ENCODE assay signal across 8 cellular contexts in genomic region chr19:49443366-49444099, GRCh38. TPM values are rescaled to one million over a fixed set of nuclear protein-coding genes. Genes with fewer than 3 reads are reported as not detected.
DNase-seq lines count a peak whose midpoint lies in the region; ATAC-seq and TF ChIP-seq lines count a peak whose summit lies in the region.

No MANE protein-coding gene starts in this region.

- H3K9me3 Mint-ChIP-seq in activated naive CD4-positive, alpha-beta T cell treated with anti-CD3 and anti-CD28 coated beads, Interleukin-2, amount 50 U/mL, for 72 hours = no peaks in the 10 kb centered on the region
- peaks cover 18% of the 10 kb centered on the region for H3K9me3 Mint-ChIP-seq in glutamatergic neuron (ENCODE audit: unreplicated experiment)
- no peaks in the 10 kb centered on the region for H3K9me3 Mint-ChIP-seq in osteocyte (ENCODE audit: unreplicated experiment)

- peak overlapping the region in 1 of 2 donors; percentile 67 for H3K27ac Mint-ChIP-seq in activated naive CD4-positive, alpha-beta T cell treated with anti-CD3 and anti-CD28 coated beads, Interleukin-2, amount 50 U/mL, for 72 hours
- H3K27ac Mint-ChIP-seq in glutamatergic neuron (ENCODE audit: unreplicated experiment) (peak overlapping the region; percentile 72), osteocyte (ENCODE audit: unreplicated experiment) (peak overlapping the region; percentile 73)

- peak overlapping the region; percentile 77 for H3K27ac ChIP-seq in thymus (ENCODE audit: low read depth)

- H3K9me3 ChIP-seq in thymus (ENCODE audit: control insufficient read depth) = no peaks in the 10 kb centered on the region

- peak; percentile 81 for ATAC-seq in HG02678 (IDR thresholded peaks at IDR 0.05; ENCODE audit: unreplicated experiment)
- peak; percentile 88 for ATAC-seq in SK-N-SH treated with all-trans-retinoic acid at 6 μM for 48 hours
- peak; percentile 86 to 92 for ATAC-seq in activated naive CD4-positive, alpha-beta T cell treated with anti-CD3 and anti-CD28 coated beads, Interleukin-2, amount 50 U/mL, for 72 hours

- peak overlapping the region; percentile 59 for H3K4me3 ChIP-seq in thymus (ENCODE audit: low read length)

- H3K4me3 Mint-ChIP-seq in glutamatergic neuron (ENCODE audit: unreplicated experiment) (peak overlapping the region; percentile 88), osteocyte (ENCODE audit: unreplicated experiment) (peak overlapping the region; percentile 77)

- peaks cover 15% of the 10 kb centered on the region for H3K27me3 Mint-ChIP-seq in glutamatergic neuron (ENCODE audit: unreplicated experiment)
- peaks cover 40% of the 10 kb centered on the region for H3K27me3 Mint-ChIP-seq in osteocyte (ENCODE audit: unreplicated experiment)

- TF ChIP-seq CTCF in GM12801 (IDR thresholded peaks at IDR 0.05; ENCODE audit: extremely low read depth, insufficient read length) (peak; percentile 17), glutamatergic neuron (IDR thresholded peaks at IDR 0.05; ENCODE audit: partially characterized antibody, unreplicated experiment) (peak; percentile 79), osteocyte (IDR thresholded peaks at IDR 0.05) (peak; percentile 86)

- H3K27me3 ChIP-seq in thymus (ENCODE audit: control insufficient read depth, insufficient read depth) = peaks cover 39% of the 10 kb centered on the region

- DNase-seq in NCI-H1092 treated with DMSO at 0.1 percent for 48 hours (lab: John Stamatoyannopoulos, UW) = peak; percentile 92
- DNase-seq in activated naive CD4-positive, alpha-beta T cell treated with anti-CD3 and anti-CD28 coated beads, Interleukin-2, amount 50 U/mL, for 72 hours (ENCODE audit: low spot score in 2 of 2) = peak; percentile 94 to 96
- DNase-seq in glutamatergic neuron = peak; percentile 96
- peak; percentile 97 for DNase-seq in osteocyte (ENCODE audit: extremely low spot score, unreplicated experiment)

- H3K36me3 ChIP-seq in thymus (ENCODE audit: control insufficient read depth, insufficient read depth) = peaks cover 24% of the 10 kb centered on the region

- peaks cover 0 to 11% of the 10 kb centered on the region in 2 donors for H3K36me3 Mint-ChIP-seq in activated naive CD4-positive, alpha-beta T cell treated with anti-CD3 and anti-CD28 coated beads, Interleukin-2, amount 50 U/mL, for 72 hours
- H3K36me3 Mint-ChIP-seq in glutamatergic neuron (ENCODE audit: unreplicated experiment) = no peaks in the 10 kb centered on the region
- peaks cover 6% of the 10 kb centered on the region for H3K36me3 Mint-ChIP-seq in osteocyte (ENCODE audit: unreplicated experiment)

- H3K4me1 ChIP-seq in thymus (ENCODE audit: control insufficient read depth, insufficient read depth, low read length) = peaks cover 3% of the 10 kb centered on the region

- under 1% methylated on average over 47 of the region's 47 CpGs for WGBS in thymus

- H3K4me1 Mint-ChIP-seq in glutamatergic neuron (ENCODE audit: low read depth, unreplicated experiment) = peaks cover 20% of the 10 kb centered on the region
- H3K4me1 Mint-ChIP-seq in osteocyte (ENCODE audit: unreplicated experiment) = peaks cover 23% of the 10 kb centered on the region

TF ChIP-seq in SK-N-SH treated with all-trans-retinoic acid at 6 μM for 48 hours, 23 proteins besides CTCF, POLR2A, EP300 and RAD21:
- TF ChIP-seq, protein P1, sequence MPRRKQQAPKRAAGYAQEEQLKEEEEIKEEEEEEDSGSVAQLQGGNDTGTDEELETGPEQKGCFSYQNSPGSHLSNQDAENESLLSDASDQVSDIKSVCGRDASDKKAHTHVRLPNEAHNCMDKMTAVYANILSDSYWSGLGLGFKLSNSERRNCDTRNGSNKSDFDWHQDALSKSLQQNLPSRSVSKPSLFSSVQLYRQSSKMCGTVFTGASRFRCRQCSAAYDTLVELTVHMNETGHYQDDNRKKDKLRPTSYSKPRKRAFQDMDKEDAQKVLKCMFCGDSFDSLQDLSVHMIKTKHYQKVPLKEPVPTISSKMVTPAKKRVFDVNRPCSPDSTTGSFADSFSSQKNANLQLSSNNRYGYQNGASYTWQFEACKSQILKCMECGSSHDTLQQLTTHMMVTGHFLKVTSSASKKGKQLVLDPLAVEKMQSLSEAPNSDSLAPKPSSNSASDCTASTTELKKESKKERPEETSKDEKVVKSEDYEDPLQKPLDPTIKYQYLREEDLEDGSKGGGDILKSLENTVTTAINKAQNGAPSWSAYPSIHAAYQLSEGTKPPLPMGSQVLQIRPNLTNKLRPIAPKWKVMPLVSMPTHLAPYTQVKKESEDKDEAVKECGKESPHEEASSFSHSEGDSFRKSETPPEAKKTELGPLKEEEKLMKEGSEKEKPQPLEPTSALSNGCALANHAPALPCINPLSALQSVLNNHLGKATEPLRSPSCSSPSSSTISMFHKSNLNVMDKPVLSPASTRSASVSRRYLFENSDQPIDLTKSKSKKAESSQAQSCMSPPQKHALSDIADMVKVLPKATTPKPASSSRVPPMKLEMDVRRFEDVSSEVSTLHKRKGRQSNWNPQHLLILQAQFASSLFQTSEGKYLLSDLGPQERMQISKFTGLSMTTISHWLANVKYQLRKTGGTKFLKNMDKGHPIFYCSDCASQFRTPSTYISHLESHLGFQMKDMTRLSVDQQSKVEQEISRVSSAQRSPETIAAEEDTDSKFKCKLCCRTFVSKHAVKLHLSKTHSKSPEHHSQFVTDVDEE (CRISPR knock-in tag; IDR thresholded peaks at IDR 0.05) = 0 out of 2 replicates have a peak, but pooled peaks have one; percentile 54
- TF ChIP-seq PPARA (CRISPR knock-in tag; IDR thresholded peaks at IDR 0.05; ENCODE audit: borderline replicate concordance) (no peak), ZNF565 (CRISPR knock-in tag; conservative IDR thresholded peaks at IDR 0.05; ENCODE audit: low read depth) (0 out of 2 replicates have a peak, but pooled peaks have one; percentile 56), ESRRG (CRISPR knock-in tag; IDR thresholded peaks at IDR 0.05) (no peak)

RNA-seq across cellular contexts. Expression of gene SLC17A7, which starts 2.2 kb away (rescaled TPM):
- total RNA-seq in activated naive CD4-positive, alpha-beta T cell treated with anti-CD3 and anti-CD28 coated beads, Interleukin-2, amount 50 U/mL, for 72 hours = under 1 TPM; 0.20 to 0.33 TPM
- total RNA-seq in glutamatergic neuron (ENCODE audit: unreplicated experiment) = 188 TPM
- total RNA-seq in osteocyte = 0.34 and 0.54 TPM in 2 replicates
- polyA plus RNA-seq in thymus = 0.57 TPM

RNA-seq across cellular contexts. Expression of gene PIH1D1, which starts 8.1 kb away (rescaled TPM):
- 100 to 1,000 TPM in 1 of 2 donors, 10 to 100 TPM in 1; 92.9 to 184 TPM for total RNA-seq in activated naive CD4-positive, alpha-beta T cell treated with anti-CD3 and anti-CD28 coated beads, Interleukin-2, amount 50 U/mL, for 72 hours
- 104 TPM for total RNA-seq in glutamatergic neuron (ENCODE audit: unreplicated experiment)
- total RNA-seq in osteocyte = 80.2 and 84.5 TPM in 2 replicates
- 130 TPM for polyA plus RNA-seq in thymus

RNA-seq across cellular contexts. Expression of gene ALDH16A1, which starts 9.5 kb away (rescaled TPM):
- total RNA-seq in activated naive CD4-positive, alpha-beta T cell treated with anti-CD3 and anti-CD28 coated beads, Interleukin-2, amount 50 U/mL, for 72 hours = 10 to 100 TPM; 22.6 to 34.0 TPM
- total RNA-seq in glutamatergic neuron (ENCODE audit: unreplicated experiment) (28.6 TPM), osteocyte (31.8 and 34.0 TPM in 2 replicates)
- polyA plus RNA-seq in thymus = 51.6 TPM

RNA-seq across cellular contexts. Expression of gene GFY, which starts 18.3 kb away (rescaled TPM):
- total RNA-seq in activated naive CD4-positive, alpha-beta T cell treated with anti-CD3 and anti-CD28 coated beads, Interleukin-2, amount 50 U/mL, for 72 hours = not detected
- total RNA-seq in glutamatergic neuron (ENCODE audit: unreplicated experiment) (0.88 TPM), osteocyte (not detected in 2 replicates)
- 0.05 TPM for polyA plus RNA-seq in thymus

RNA-seq across cellular contexts. Expression of gene PTH2, which starts 20.3 kb away (rescaled TPM):
- not detected for total RNA-seq in activated naive CD4-positive, alpha-beta T cell treated with anti-CD3 and anti-CD28 coated beads, Interleukin-2, amount 50 U/mL, for 72 hours
- total RNA-seq in glutamatergic neuron (ENCODE audit: unreplicated experiment) (2.5 TPM), osteocyte (not detected in 2 replicates)
- not detected for polyA plus RNA-seq in thymus

Comparison
In these comparisons a context has a peak if more than half of its experiments do, and no peak if none do; other contexts are left out.
1. Peak in every context shown above with its lines: DNase-seq, ATAC-seq, H3K4me3 ChIP-seq and H3K27ac ChIP-seq.
2. CTCF ChIP-seq: peak in every context shown above with its lines; median percentile 86 in osteocyte; 79 in glutamatergic neuron; 17 in GM12801.
3. RNA of gene SLC17A7, which starts 2.2 kb away (total RNA-seq): 188 TPM in glutamatergic neuron (single experiment); 0.34 to 0.54 TPM in osteocyte and 0.20 to 0.33 TPM in activated naive CD4-positive, alpha-beta T cell treated with anti-CD3 and anti-CD28 coated beads, Interleukin-2, amount 50 U/mL, for 72 hours; every median in the first group is over 100 times any median in the second.